2 cellular contexts compared by ENCODE assay signal in genomic region chr17:41801374-41802062, GRCh38.
TF ChIP-seq lines count a peak whose summit lies in the region.

No MANE protein-coding gene starts in this region.

TF ChIP-seq in A549, 52 proteins besides CTCF, POLR2A, EP300 and RAD21:
- TF ChIP-seq CBX8 (IDR thresholded peaks at IDR 0.05) = no peak
- peak; percentile 61; the same call in 1 of the 2 replicates for TF ChIP-seq MYC (IDR thresholded peaks at IDR 0.05; ENCODE audit: borderline replicate concordance, low read length)
- TF ChIP-seq, protein P1, sequence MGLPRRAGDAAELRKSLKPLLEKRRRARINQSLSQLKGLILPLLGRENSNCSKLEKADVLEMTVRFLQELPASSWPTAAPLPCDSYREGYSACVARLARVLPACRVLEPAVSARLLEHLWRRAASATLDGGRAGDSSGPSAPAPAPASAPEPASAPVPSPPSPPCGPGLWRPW (IDR thresholded peaks at IDR 0.05) = no peak
- TF ChIP-seq, protein P2, sequence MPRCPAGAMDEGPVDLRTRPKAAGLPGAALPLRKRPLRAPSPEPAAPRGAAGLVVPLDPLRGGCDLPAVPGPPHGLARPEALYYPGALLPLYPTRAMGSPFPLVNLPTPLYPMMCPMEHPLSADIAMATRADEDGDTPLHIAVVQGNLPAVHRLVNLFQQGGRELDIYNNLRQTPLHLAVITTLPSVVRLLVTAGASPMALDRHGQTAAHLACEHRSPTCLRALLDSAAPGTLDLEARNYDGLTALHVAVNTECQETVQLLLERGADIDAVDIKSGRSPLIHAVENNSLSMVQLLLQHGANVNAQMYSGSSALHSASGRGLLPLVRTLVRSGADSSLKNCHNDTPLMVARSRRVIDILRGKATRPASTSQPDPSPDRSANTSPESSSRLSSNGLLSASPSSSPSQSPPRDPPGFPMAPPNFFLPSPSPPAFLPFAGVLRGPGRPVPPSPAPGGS (IDR thresholded peaks at IDR 0.05) = no peak
- no peak for TF ChIP-seq ZNF302 (CRISPR knock-in tag; IDR thresholded peaks at IDR 0.05)
- no peak for TF ChIP-seq HOXB13 (CRISPR knock-in tag; IDR thresholded peaks at IDR 0.05; ENCODE audit: low read depth)
- TF ChIP-seq, protein P3, sequence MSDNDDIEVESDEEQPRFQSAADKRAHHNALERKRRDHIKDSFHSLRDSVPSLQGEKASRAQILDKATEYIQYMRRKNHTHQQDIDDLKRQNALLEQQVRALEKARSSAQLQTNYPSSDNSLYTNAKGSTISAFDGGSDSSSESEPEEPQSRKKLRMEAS (IDR thresholded peaks at IDR 0.05) = peak; percentile 72
- TF ChIP-seq FOSL2 (IDR thresholded peaks at IDR 0.05) = no peak
- peak; percentile 64 for TF ChIP-seq FOSL2 (CRISPR knock-in tag; IDR thresholded peaks at IDR 0.05)
- peak; percentile 100 for TF ChIP-seq SMC3 (IDR thresholded peaks at IDR 0.05)
- no peak for TF ChIP-seq CHD2 (IDR thresholded peaks at IDR 0.05; ENCODE audit: low read length, partially characterized antibody)
- TF ChIP-seq JUN (IDR thresholded peaks at IDR 0.05) = peak; percentile 54 to 57; a peak in 2 of 5 replicates
- TF ChIP-seq, protein P4, sequence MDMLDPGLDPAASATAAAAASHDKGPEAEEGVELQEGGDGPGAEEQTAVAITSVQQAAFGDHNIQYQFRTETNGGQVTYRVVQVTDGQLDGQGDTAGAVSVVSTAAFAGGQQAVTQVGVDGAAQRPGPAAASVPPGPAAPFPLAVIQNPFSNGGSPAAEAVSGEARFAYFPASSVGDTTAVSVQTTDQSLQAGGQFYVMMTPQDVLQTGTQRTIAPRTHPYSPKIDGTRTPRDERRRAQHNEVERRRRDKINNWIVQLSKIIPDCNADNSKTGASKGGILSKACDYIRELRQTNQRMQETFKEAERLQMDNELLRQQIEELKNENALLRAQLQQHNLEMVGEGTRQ (IDR thresholded peaks at IDR 0.05) = no peak
- no peak for TF ChIP-seq NFE2L2 (conservative IDR thresholded peaks at IDR 0.05; ENCODE audit: low read length)
- TF ChIP-seq RFX5 (IDR thresholded peaks at IDR 0.05) = no peak
- TF ChIP-seq NPAS2 (CRISPR knock-in tag; IDR thresholded peaks at IDR 0.05; ENCODE audit: borderline replicate concordance) = no peak
- 0 out of 2 replicates have a peak, but pooled peaks have one; percentile 32 for TF ChIP-seq PBX3 (IDR thresholded peaks at IDR 0.05)

TF ChIP-seq in HepG2, 621 proteins besides CTCF, POLR2A, EP300 and RAD21 (continues in another document):
- TF ChIP-seq ETV5 (CRISPR knock-in tag; IDR thresholded peaks at IDR 0.05; ENCODE audit: borderline replicate concordance) = peak; percentile 42; the same call in 1 of the 2 replicates
- peak; percentile 50; the same call in 1 of the 2 replicates for TF ChIP-seq SMAD3 (CRISPR knock-in tag; IDR thresholded peaks at IDR 0.05)
- 0 out of 2 replicates have a peak, but pooled peaks have one; percentile 10 for TF ChIP-seq NCOA2 (CRISPR knock-in tag; IDR thresholded peaks at IDR 0.05)
- 0 out of 2 replicates have a peak, but pooled peaks have one; percentile 51 for TF ChIP-seq JUND (CRISPR knock-in tag; IDR thresholded peaks at IDR 0.05)
- TF ChIP-seq ZNF83 (CRISPR knock-in tag; IDR thresholded peaks at IDR 0.05; ENCODE audit: borderline replicate concordance) = 0 out of 2 replicates have a peak, but pooled peaks have one; percentile 48
- no peak for TF ChIP-seq ZNF790 (CRISPR knock-in tag; IDR thresholded peaks at IDR 0.05; ENCODE audit: borderline replicate concordance)
- TF ChIP-seq RELA (CRISPR knock-in tag; IDR thresholded peaks at IDR 0.05) = 0 out of 2 replicates have a peak, but pooled peaks have one; percentile 79
- TF ChIP-seq BHLHE40 (IDR thresholded peaks at IDR 0.05; ENCODE audit: low read length) = 0 out of 2 replicates have a peak, but pooled peaks have one; percentile 30
- TF ChIP-seq BCL6 (CRISPR knock-in tag; IDR thresholded peaks at IDR 0.05) = 0 out of 2 replicates have a peak, but pooled peaks have one; percentile 39
- peak in 1 of 2 experiments; percentile 9; a peak in 1 of 4 replicates for TF ChIP-seq NR2F1 (CRISPR knock-in tag; IDR thresholded peaks at IDR 0.05)
- TF ChIP-seq SNAPC2 (CRISPR knock-in tag; IDR thresholded peaks at IDR 0.05) = peak; percentile 15; the same call in 1 of the 2 replicates
- TF ChIP-seq IRF2 (CRISPR knock-in tag; IDR thresholded peaks at IDR 0.05) = peak; percentile 77; the same call in 1 of the 2 replicates
- no peak for TF ChIP-seq ATF3 (CRISPR knock-in tag; IDR thresholded peaks at IDR 0.05)
- TF ChIP-seq ARID2 (CRISPR knock-in tag; IDR thresholded peaks at IDR 0.05; ENCODE audit: borderline replicate concordance) = 0 out of 2 replicates have a peak, but pooled peaks have one; percentile 27
- TF ChIP-seq, protein P5, sequence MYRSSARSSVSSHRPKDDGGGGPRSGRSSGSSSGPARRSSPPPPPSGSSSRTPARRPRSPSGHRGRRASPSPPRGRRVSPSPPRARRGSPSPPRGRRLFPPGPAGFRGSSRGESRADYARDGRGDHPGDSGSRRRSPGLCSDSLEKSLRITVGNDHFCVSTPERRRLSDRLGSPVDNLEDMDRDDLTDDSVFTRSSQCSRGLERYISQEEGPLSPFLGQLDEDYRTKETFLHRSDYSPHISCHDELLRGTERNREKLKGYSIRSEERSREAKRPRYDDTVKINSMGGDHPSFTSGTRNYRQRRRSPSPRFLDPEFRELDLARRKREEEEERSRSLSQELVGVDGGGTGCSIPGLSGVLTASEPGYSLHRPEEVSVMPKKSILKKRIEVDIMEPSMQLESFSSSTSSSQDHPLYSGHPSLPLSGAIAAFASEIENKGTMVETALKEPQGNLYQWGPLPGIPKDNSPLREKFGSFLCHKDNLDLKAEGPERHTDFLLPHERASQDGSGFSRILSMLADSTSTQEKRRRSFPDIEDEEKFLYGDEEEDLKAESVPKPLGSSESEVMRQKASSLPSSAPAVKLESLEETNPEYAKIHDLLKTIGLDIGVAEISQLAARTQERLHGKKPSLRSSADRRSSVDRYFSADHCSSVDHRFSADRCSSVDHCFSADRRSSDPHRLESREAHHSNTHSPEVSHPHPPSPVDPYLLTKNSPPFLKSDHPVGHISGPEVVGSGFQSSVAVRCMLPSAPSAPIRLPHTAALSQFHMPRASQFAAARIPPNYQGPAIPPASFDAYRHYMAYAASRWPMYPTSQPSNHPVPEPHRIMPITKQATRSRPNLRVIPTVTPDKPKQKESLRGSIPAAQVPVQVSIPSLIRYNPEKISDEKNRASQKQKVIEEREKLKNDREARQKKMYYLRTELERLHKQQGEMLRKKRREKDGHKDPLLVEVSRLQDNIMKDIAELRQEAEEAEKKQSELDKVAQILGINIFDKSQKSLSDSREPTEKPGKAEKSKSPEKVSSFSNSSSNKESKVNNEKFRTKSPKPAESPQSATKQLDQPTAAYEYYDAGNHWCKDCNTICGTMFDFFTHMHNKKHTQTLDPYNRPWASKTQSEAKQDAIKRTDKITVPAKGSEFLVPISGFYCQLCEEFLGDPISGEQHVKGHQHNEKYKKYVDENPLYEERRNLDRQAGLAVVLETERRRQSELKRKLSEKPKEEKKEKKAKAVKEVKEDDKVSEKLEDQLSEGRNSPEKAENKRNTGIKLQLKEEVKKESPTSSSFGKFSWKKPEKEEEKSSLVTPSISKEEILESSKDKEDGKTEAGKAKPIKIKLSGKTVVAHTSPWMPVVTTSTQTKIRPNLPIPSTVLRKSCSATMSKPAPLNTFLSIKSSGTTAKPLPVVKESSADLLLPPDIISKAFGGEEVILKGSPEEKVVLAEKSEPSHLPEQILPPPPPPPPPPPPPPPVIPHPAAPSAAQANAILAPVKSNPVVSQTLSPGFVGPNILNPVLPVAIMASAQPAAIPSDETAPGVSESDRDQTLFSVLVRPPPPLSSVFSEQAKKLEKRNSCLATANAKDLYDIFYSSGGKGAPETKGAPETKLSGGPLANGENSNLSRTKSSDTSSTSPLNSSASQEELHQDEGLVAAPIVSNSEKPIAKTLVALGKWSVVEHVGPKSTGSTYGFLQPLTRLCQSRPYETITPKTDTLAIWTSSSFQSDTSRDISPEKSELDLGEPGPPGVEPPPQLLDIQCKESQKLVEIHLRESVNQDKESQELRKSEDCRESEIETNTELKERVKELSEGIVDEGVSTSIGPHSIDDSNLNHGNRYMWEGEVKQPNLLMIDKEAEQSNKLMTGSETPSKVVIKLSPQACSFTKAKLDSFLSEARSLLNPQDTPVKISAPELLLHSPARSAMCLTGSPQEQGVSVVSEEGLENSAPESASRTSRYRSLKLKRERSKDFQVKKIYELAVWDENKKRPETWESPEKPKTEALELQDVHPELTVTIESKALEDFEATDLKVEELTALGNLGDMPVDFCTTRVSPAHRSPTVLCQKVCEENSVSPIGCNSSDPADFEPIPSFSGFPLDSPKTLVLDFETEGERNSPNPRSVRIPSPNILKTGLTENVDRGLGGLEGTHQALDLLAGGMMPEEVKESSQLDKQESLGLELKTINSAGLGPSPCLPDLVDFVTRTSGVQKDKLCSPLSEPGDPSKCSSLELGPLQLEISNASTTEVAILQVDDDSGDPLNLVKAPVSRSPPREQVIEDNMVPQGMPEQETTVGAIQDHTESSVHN (CRISPR knock-in tag; IDR thresholded peaks at IDR 0.05) = 0 out of 2 replicates have a peak, but pooled peaks have one; percentile 41
- peak; percentile 67 for TF ChIP-seq ELF3 (CRISPR knock-in tag; IDR thresholded peaks at IDR 0.05)
- no peak for TF ChIP-seq SMARCC2 (IDR thresholded peaks at IDR 0.05)
- peak; percentile 48; the same call in 1 of the 2 replicates for TF ChIP-seq CBX5 (CRISPR knock-in tag; IDR thresholded peaks at IDR 0.05; ENCODE audit: borderline replicate concordance)
- peak; percentile 71 for TF ChIP-seq GATAD2A (CRISPR knock-in tag; IDR thresholded peaks at IDR 0.05)
- TF ChIP-seq ZNF614 (CRISPR knock-in tag; IDR thresholded peaks at IDR 0.05; ENCODE audit: borderline replicate concordance) = peak; percentile 63; the same call in 1 of the 2 replicates
- no peak for TF ChIP-seq CHD2 (IDR thresholded peaks at IDR 0.05; ENCODE audit: low read depth, low read length)
- TF ChIP-seq SAP130 (CRISPR knock-in tag; IDR thresholded peaks at IDR 0.05; ENCODE audit: low read depth) = peak; percentile 49
- TF ChIP-seq THAP11 (CRISPR knock-in tag; IDR thresholded peaks at IDR 0.05) = peak; percentile 67
- TF ChIP-seq, protein P3 (IDR thresholded peaks at IDR 0.05) = peak; percentile 38; the same call in 1 of the 2 replicates
- 0 out of 2 replicates have a peak, but pooled peaks have one; percentile 39 for TF ChIP-seq ZMYM4 (CRISPR knock-in tag; IDR thresholded peaks at IDR 0.05)
- no peak for TF ChIP-seq NFKBIZ (CRISPR knock-in tag; IDR thresholded peaks at IDR 0.05)
- TF ChIP-seq PRMT3 (CRISPR knock-in tag; IDR thresholded peaks at IDR 0.05; ENCODE audit: borderline replicate concordance, low read depth) = peak; percentile 50; the same call in 1 of the 2 replicates
- TF ChIP-seq ZNF761 (CRISPR knock-in tag; conservative IDR thresholded peaks at IDR 0.05) = 0 out of 2 replicates have a peak, but pooled peaks have one; percentile 59
- TF ChIP-seq ZNF253 (CRISPR knock-in tag; IDR thresholded peaks at IDR 0.05; ENCODE audit: borderline replicate concordance) = no peak
- TF ChIP-seq NONO (IDR thresholded peaks at IDR 0.05) = no peak
- peak; percentile 56; the same call in 1 of the 2 replicates for TF ChIP-seq NONO (CRISPR knock-in tag; conservative IDR thresholded peaks at IDR 0.05)
- TF ChIP-seq, protein P6, sequence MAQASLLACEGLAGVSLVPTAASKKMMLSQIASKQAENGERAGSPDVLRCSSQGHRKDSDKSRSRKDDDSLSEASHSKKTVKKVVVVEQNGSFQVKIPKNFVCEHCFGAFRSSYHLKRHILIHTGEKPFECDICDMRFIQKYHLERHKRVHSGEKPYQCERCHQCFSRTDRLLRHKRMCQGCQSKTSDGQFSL (CRISPR knock-in tag; IDR thresholded peaks at IDR 0.05) = peak; percentile 27; the same call in 1 of the 2 replicates
- 0 out of 2 replicates have a peak, but pooled peaks have one; percentile 46 for TF ChIP-seq ZSCAN31 (CRISPR knock-in tag; IDR thresholded peaks at IDR 0.05; ENCODE audit: low read depth)
- TF ChIP-seq ARNTL (CRISPR knock-in tag; IDR thresholded peaks at IDR 0.05) = peak; percentile 54; the same call in 1 of the 2 replicates
- peak; percentile 42; the same call in 1 of the 2 replicates for TF ChIP-seq NR2F2 (IDR thresholded peaks at IDR 0.05; ENCODE audit: borderline replicate concordance, low read depth)
- 0 out of 2 replicates have a peak, but pooled peaks have one; percentile 68 for TF ChIP-seq FOXC1 (CRISPR knock-in tag; IDR thresholded peaks at IDR 0.05; ENCODE audit: borderline replicate concordance)
- TF ChIP-seq KLF16 (CRISPR knock-in tag; IDR thresholded peaks at IDR 0.05) = peak in 1 of 2 experiments; percentile 70; a peak in 1 of 4 replicates
- no peak for TF ChIP-seq KLF6 (CRISPR knock-in tag; IDR thresholded peaks at IDR 0.05)
- TF ChIP-seq RBM22 (optimal IDR thresholded peaks at IDR 0.05; ENCODE audit: low read length) = peak; percentile 88
- TF ChIP-seq FOSL2 (CRISPR knock-in tag; IDR thresholded peaks at IDR 0.05) = peak; percentile 43; the same call in 1 of the 2 replicates
- peak; percentile 52 for TF ChIP-seq XRCC5 (optimal IDR thresholded peaks at IDR 0.05; ENCODE audit: low read length)
- no peak; the same call in 1 of the 2 replicates for TF ChIP-seq NRL (CRISPR knock-in tag; IDR thresholded peaks at IDR 0.05; ENCODE audit: borderline replicate concordance)
- 0 out of 2 replicates have a peak, but pooled peaks have one; percentile 13 for TF ChIP-seq GZF1 (CRISPR knock-in tag; IDR thresholded peaks at IDR 0.05)
- TF ChIP-seq ERF (CRISPR knock-in tag; IDR thresholded peaks at IDR 0.05) = peak; percentile 57; the same call in 1 of the 2 replicates
- TF ChIP-seq ZNF441 (CRISPR knock-in tag; IDR thresholded peaks at IDR 0.05; ENCODE audit: borderline replicate concordance) = no peak
